Comparison of ENCODE assay signal across 9 cellular contexts in genomic region chr7:23863209-23863798, GRCh38.
A peak's percentile ranks its signal among the peaks of the same experiment; 100 is the strongest.
DNase-seq lines count a peak whose midpoint lies in the region; ATAC-seq and TF ChIP-seq lines count a peak whose summit lies in the region.
"Had no signal": no experiment of that assay in that cellular context is flagged by ENCODE, and none has a peak within 500 bp of the region (broad histone marks: within the 10 kb centered on the region; RNA-seq: fewer than 3 reads in every experiment).

No MANE protein-coding gene starts in this region.

- H3K9me2 ChIP-seq in HCT116 (ENCODE audit: insufficient read depth), result no peaks in the 10 kb centered on the region

- H3K27ac ChIP-seq in HCT116 (ENCODE audit: low read depth, low read length), result no peak overlapping the region

- no peak overlapping the region for H3K9ac ChIP-seq in HCT116 (ENCODE audit: low read length)

- no peaks in the 10 kb centered on the region for H3K27me3 Mint-ChIP-seq in Calu3 (ENCODE audit: unreplicated experiment)
- peaks cover 21% of the 10 kb centered on the region for H3K27me3 Mint-ChIP-seq in activated T-cell treated with anti-CD3 and anti-CD28 coated beads, Interleukin-2, amount 50 U/mL, for 24 hours

- CTCF ChIA-PET in Calu3 (lab: Charles Lee), result no interaction called here
- CTCF ChIA-PET in HCT116 (lab: Charles Lee), result interaction anchor here (1.1 to 2.8 kb wide), 8 partner anchors 10 to 1230 kb away, joined by 3 to 11 read pairs (median 6); no protein-coding TSS in a partner anchor

- peak overlapping the region; percentile 71 for H2AFZ ChIP-seq in HCT116 (ENCODE audit: low read depth, low read length, poor library complexity, severe bottlenecking)

- RAD21 ChIA-PET in HCT116 (lab: Charles Lee; ENCODE audit: low non-redundant PET in 1 of 2, low total read pairs in 2 of 2, uncharacterized antibody in 2 of 2, unreplicated experiment in 2 of 2), result no interaction called here

- DNase-seq in Calu3 (peak; percentile 36), HCT116 (ENCODE audit: low read depth, low spot score) (peak; percentile 45), OCI-M1 (lab: John Stamatoyannopoulos, UW) (peak; percentile 48), erythroblast (lab: John Stamatoyannopoulos, UW) (peak; percentile 35 to 49), skeletal muscle cell (ENCODE audit: low read depth) (peak; percentile 17), NCI-H2227 treated with DMSO at 0.1 percent for 48 hours (lab: John Stamatoyannopoulos, UW) (no peak)
- DNase-seq in activated T-cell treated with anti-CD3 and anti-CD28 coated beads, Interleukin-2, amount 50 U/mL, for 24 hours, result no peak

- no peaks in the 10 kb centered on the region for H3K9me3 ChIP-seq in HCT116 (ENCODE audit: control insufficient read depth in 1 of 2, insufficient read depth in 1 of 2, low read depth in 1 of 2, low read length in 2 of 2)

- H3K27ac Mint-ChIP-seq in Calu3 (ENCODE audit: unreplicated experiment), result no peak overlapping the region
- H3K27ac Mint-ChIP-seq in activated T-cell treated with anti-CD3 and anti-CD28 coated beads, Interleukin-2, amount 50 U/mL, for 24 hours, result no peak overlapping the region
- H3K27ac Mint-ChIP-seq: IgD-negative memory B cell had no signal

- H3K36me3 ChIP-seq in HCT116 (ENCODE audit: control insufficient read depth in 1 of 2, insufficient read depth in 2 of 2, low read length in 2 of 2), result no peaks in the 10 kb centered on the region

- TF ChIP-seq POLR2A in HCT116 (IDR thresholded peaks at IDR 0.05; ENCODE audit: borderline replicate concordance, extremely low read depth, insufficient read depth, insufficient read length) (no peak), erythroblast (IDR thresholded peaks at IDR 0.05; ENCODE audit: low read length) (no peak)

- H3K4me3 Mint-ChIP-seq in Calu3 (ENCODE audit: low read depth, unreplicated experiment), result no peak overlapping the region
- no peak overlapping the region for H3K4me3 Mint-ChIP-seq in activated T-cell treated with anti-CD3 and anti-CD28 coated beads, Interleukin-2, amount 50 U/mL, for 24 hours
- H3K4me3 Mint-ChIP-seq: IgD-negative memory B cell had no signal

- TF ChIP-seq RAD21 in HCT116 (IDR thresholded peaks at IDR 0.05; ENCODE audit: low read depth), result peak; percentile 90

- no peaks in the 10 kb centered on the region for H3K27me3 ChIP-seq in HCT116 (ENCODE audit: insufficient read depth, low read length)

- no peak overlapping the region for H3K4me2 ChIP-seq in HCT116 (ENCODE audit: low read length)

- no peaks in the 10 kb centered on the region for H3K36me3 Mint-ChIP-seq in Calu3 (ENCODE audit: insufficient read depth, unreplicated experiment)
- H3K36me3 Mint-ChIP-seq in activated T-cell treated with anti-CD3 and anti-CD28 coated beads, Interleukin-2, amount 50 U/mL, for 24 hours (ENCODE audit: low read depth), result no peaks in the 10 kb centered on the region
- H3K36me3 Mint-ChIP-seq: IgD-negative memory B cell had no signal

- no peaks in the 10 kb centered on the region for H4K20me1 ChIP-seq in HCT116 (ENCODE audit: insufficient read depth)

- ATAC-seq in HCT116 (peak; percentile 86), HG03354 (IDR thresholded peaks at IDR 0.05; ENCODE audit: poor library complexity, severe bottlenecking, unreplicated experiment) (no peak)

- no peaks in the 10 kb centered on the region for H3K4me1 ChIP-seq in HCT116 (ENCODE audit: control insufficient read depth in 1 of 2, insufficient read depth in 2 of 2, low read length in 2 of 2)

- no TSS peak for BruUV-seq in Calu3 (replicated peaks; lab: Mats Ljungman, UMichigan)
- no TSS peak for BruUV-seq in HCT116 (replicated peaks; lab: Mats Ljungman, UMichigan)

- H3K9me3 Mint-ChIP-seq in Calu3 (ENCODE audit: low read depth, unreplicated experiment), result no peaks in the 10 kb centered on the region
- H3K9me3 Mint-ChIP-seq in activated T-cell treated with anti-CD3 and anti-CD28 coated beads, Interleukin-2, amount 50 U/mL, for 24 hours, result no peaks in the 10 kb centered on the region
- H3K9me3 Mint-ChIP-seq: IgD-negative memory B cell had no signal

- H3K4me3 ChIP-seq in HCT116 (replicated peaks in 1 of 2; ENCODE audit: low read depth in 1 of 2, low read length in 2 of 2) (no peak overlapping the region), skeletal muscle cell (ENCODE audit: low read depth, low read length) (no peak overlapping the region)

- TF ChIP-seq CTCF in Calu3 (IDR thresholded peaks at IDR 0.05; ENCODE audit: unreplicated experiment) (peak; percentile 75), HCT116 (IDR thresholded peaks at IDR 0.05 in 2 of 3, conservative IDR thresholded peaks at IDR 0.05 in 1 of 3; ENCODE audit: borderline replicate concordance in 1 of 3, insufficient read depth in 1 of 3, low read depth in 2 of 3, low read length in 2 of 3) (peak; percentile 65 to 82 (median 77); a peak in 5 of 6 replicates)

- POLR2A ChIA-PET in HCT116 (lab: Charles Lee), result no interaction called here

- H3K79me2 ChIP-seq in HCT116 (ENCODE audit: insufficient read depth, low read length), result no peaks in the 10 kb centered on the region

- intact Hi-C loops in Calu3 (cut with micrococcal nuclease; ENCODE audit: unreplicated experiment) (loop anchor here (2.0 kb wide), 3 partner anchors 149 to 519 kb away; no protein-coding TSS in a partner anchor), HCT116 (cut with micrococcal nuclease) (loop anchor here (1.0 to 10.0 kb wide), 7 partner anchors 291 to 1231 kb away; no protein-coding TSS in a partner anchor)

- peaks cover 13% of the 10 kb centered on the region for H3K4me1 Mint-ChIP-seq in Calu3 (ENCODE audit: low read depth, unreplicated experiment)
- H3K4me1 Mint-ChIP-seq in activated T-cell treated with anti-CD3 and anti-CD28 coated beads, Interleukin-2, amount 50 U/mL, for 24 hours (ENCODE audit: low read depth), result peaks cover 6% of the 10 kb centered on the region
- H3K4me1 Mint-ChIP-seq: IgD-negative memory B cell had no signal

TF ChIP-seq in HCT116, 20 proteins besides CTCF, POLR2A, EP300 and RAD21:
- no peak for TF ChIP-seq ZFX (IDR thresholded peaks at IDR 0.05)
- no peak for TF ChIP-seq YY1 (IDR thresholded peaks at IDR 0.05; ENCODE audit: extremely low read depth, insufficient replicate concordance, low read depth, low read length)
- TF ChIP-seq CBX3 (IDR thresholded peaks at IDR 0.05; ENCODE audit: low read depth), result no peak
- no peak for TF ChIP-seq ZNF274 (IDR thresholded peaks at IDR 0.05; ENCODE audit: low read depth, low read length)
- TF ChIP-seq SRF (IDR thresholded peaks at IDR 0.05; ENCODE audit: low read depth), result no peak
- no peak for TF ChIP-seq EZH2 (IDR thresholded peaks at IDR 0.05)
- TF ChIP-seq, protein P1, sequence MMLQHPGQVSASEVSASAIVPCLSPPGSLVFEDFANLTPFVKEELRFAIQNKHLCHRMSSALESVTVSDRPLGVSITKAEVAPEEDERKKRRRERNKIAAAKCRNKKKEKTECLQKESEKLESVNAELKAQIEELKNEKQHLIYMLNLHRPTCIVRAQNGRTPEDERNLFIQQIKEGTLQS (IDR thresholded peaks at IDR 0.05), result no peak
- no peak for TF ChIP-seq ZBTB33 (IDR thresholded peaks at IDR 0.05; ENCODE audit: extremely low read depth, insufficient replicate concordance, low read length)
- TF ChIP-seq POLR2AphosphoS5 (IDR thresholded peaks at IDR 0.05; ENCODE audit: low read depth, low read length), result no peak
- TF ChIP-seq EZH2phosphoT487 (IDR thresholded peaks at IDR 0.05; ENCODE audit: borderline replicate concordance), result no peak
- no peak for TF ChIP-seq CEBPB (IDR thresholded peaks at IDR 0.05; ENCODE audit: low read depth)
- TF ChIP-seq, protein P2, sequence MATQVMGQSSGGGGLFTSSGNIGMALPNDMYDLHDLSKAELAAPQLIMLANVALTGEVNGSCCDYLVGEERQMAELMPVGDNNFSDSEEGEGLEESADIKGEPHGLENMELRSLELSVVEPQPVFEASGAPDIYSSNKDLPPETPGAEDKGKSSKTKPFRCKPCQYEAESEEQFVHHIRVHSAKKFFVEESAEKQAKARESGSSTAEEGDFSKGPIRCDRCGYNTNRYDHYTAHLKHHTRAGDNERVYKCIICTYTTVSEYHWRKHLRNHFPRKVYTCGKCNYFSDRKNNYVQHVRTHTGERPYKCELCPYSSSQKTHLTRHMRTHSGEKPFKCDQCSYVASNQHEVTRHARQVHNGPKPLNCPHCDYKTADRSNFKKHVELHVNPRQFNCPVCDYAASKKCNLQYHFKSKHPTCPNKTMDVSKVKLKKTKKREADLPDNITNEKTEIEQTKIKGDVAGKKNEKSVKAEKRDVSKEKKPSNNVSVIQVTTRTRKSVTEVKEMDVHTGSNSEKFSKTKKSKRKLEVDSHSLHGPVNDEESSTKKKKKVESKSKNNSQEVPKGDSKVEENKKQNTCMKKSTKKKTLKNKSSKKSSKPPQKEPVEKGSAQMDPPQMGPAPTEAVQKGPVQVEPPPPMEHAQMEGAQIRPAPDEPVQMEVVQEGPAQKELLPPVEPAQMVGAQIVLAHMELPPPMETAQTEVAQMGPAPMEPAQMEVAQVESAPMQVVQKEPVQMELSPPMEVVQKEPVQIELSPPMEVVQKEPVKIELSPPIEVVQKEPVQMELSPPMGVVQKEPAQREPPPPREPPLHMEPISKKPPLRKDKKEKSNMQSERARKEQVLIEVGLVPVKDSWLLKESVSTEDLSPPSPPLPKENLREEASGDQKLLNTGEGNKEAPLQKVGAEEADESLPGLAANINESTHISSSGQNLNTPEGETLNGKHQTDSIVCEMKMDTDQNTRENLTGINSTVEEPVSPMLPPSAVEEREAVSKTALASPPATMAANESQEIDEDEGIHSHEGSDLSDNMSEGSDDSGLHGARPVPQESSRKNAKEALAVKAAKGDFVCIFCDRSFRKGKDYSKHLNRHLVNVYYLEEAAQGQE (IDR thresholded peaks at IDR 0.05; ENCODE audit: low read depth), result no peak
- TF ChIP-seq MAX (IDR thresholded peaks at IDR 0.05), result no peak

Comparison
In these comparisons a context has a peak if more than half of its experiments do, and no peak if none do; other contexts are left out.
1. DNase-seq: peak in Calu3 (single experiment), HCT116 (single experiment), OCI-M1 (single experiment), erythroblast (2 of 2) and skeletal muscle cell (single experiment); none in activated T-cell treated with anti-CD3 and anti-CD28 coated beads, Interleukin-2, amount 50 U/mL, for 24 hours (single experiment) and NCI-H2227 treated with DMSO at 0.1 percent for 48 hours (single experiment).